In the genomic region with DNA sequence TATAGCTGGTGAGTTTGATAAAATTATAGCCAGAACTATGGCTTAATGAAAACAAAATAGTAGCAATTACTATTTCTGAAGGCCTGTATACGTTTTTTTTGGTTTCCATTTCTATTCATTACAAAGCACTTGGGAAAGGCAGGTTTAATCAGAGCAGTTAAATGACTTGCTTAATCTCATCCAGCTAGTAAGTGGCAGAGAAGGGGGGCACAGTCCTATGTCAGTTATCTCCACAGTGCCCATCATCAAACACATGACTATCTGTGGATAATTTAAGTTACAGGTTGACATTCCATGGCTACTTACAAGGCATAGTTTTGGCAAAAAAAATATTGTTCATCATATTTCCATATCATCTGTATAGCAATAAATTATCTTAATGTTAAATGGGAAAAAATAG, we compare ENCODE assay signal across 25 cellular contexts.
"Had no signal": no experiment of that assay in that cellular context is flagged by ENCODE, and none has a peak within 500 bp of the region (broad histone marks: within the 10 kb centered on the region; RNA-seq: fewer than 3 reads in every experiment).

No MANE protein-coding gene starts in this region.

- H3K4me3 ChIP-seq: lower lobe of right lung, neural progenitor cell, psoas muscle, skin epidermis, stomach, testis, thyroid gland, transverse colon, upper lobe of left lung had no signal

- H3K36me3 ChIP-seq: lower lobe of right lung, neural progenitor cell, neutrophil, stomach, thyroid gland, transverse colon, upper lobe of left lung had no signal

- H3K9me3 ChIP-seq: lower lobe of right lung, neutrophil, psoas muscle, stomach, testis, thyroid gland, transverse colon, upper lobe of left lung had no signal

- DNase-seq: hypothalamus; immature natural killer cell; kidney; lower lobe of right lung; mammary epithelial cell; mesenchymal stem cell; naive thymus-derived CD8-positive, alpha-beta T cell; occipital lobe; psoas muscle; stimulated activated CD4-positive, alpha-beta T cell treated with anti-CD3 and anti-CD28 coated beads, Interleukin-12 subunit alpha, Interleukin-12 subunit beta, amount 100 ng/mL, for 4 hours; stimulated activated CD4-positive, alpha-beta T cell treated with anti-CD3 and anti-CD28 coated beads, Interleukin-15, amount 100 ng/mL, for 24 hours; stimulated activated CD4-positive, alpha-beta T cell treated with anti-CD3 and anti-CD28 coated beads, Interleukin-2, amount 100 ng/mL, for 24 hours; stimulated activated CD4-positive, alpha-beta T cell treated with anti-CD3 and anti-CD28 coated beads, Interleukin-4, amount 100 ng/mL, for 1 hour; stimulated activated naive B cell treated with anti-CD40 and anti-IgM and Interleukin-4, amounts not matched to agents 10 μg/mL and 1 μg/mL and 100 μg/mL, for 72 hours; stimulated activated naive CD8-positive, alpha-beta T cell treated with anti-CD3 and anti-CD28 coated beads, Interleukin-15, Interleukin-2, amounts not matched to agents 100 U/mL and 50 U/mL, for 24 hours; stomach; testis; thyroid gland; transverse colon; upper lobe of left lung had no signal

- H3K27me3 ChIP-seq: neural progenitor cell, neutrophil, stomach, testis, thyroid gland, transverse colon, upper lobe of left lung had no signal

- H3K27ac ChIP-seq: lower lobe of right lung, neural progenitor cell, neutrophil, parathyroid adenoma, psoas muscle, skin epidermis, stomach, testis, thyroid gland, transverse colon, upper lobe of left lung had no signal

- ATAC-seq: lower lobe of right lung; naive thymus-derived CD8-positive, alpha-beta T cell; psoas muscle; sciatic nerve; stimulated activated naive B cell treated with anti-CD40 and anti-IgM and Interleukin-4, amounts not matched to agents 10 μg/mL and 1 μg/mL and 100 μg/mL, for 72 hours; stimulated activated naive CD8-positive, alpha-beta T cell treated with anti-CD3 and anti-CD28 coated beads, Interleukin-15, Interleukin-2, amounts not matched to agents 100 U/mL and 50 U/mL, for 24 hours had no signal

- H3K4me1 ChIP-seq: neural progenitor cell, parathyroid adenoma, psoas muscle, stomach, testis, thyroid gland, transverse colon, upper lobe of left lung had no signal
